In genomic region chr3:50155891-50156290, GRCh38 we compare ENCODE assay signal across 9 cellular contexts. TPM values are rescaled to one million over a fixed set of nuclear protein-coding genes. Genes with fewer than 3 reads are reported as not detected.
A peak's percentile ranks its signal among the peaks of the same experiment; 100 is the strongest.
DNase-seq lines count a peak whose midpoint lies in the region; ATAC-seq and TF ChIP-seq lines count a peak whose summit lies in the region.
"Had no signal": no experiment of that assay in that cellular context is flagged by ENCODE, and none has a peak within 500 bp of the region (broad histone marks: within the 10 kb centered on the region; RNA-seq: fewer than 3 reads in every experiment).

No MANE protein-coding gene starts in this region.

- H3K27ac ChIP-seq in endodermal cell (ENCODE audit: low read depth, low read length) (no peak overlapping the region), neural progenitor cell (no peak overlapping the region)

- H3K27ac Mint-ChIP-seq in endodermal cell (peak overlapping the region; percentile 89), neural progenitor cell (peak overlapping the region; percentile 74)

- H3K36me3 Mint-ChIP-seq in endodermal cell (ENCODE audit: low read depth) = no peaks in the 10 kb centered on the region
- H3K36me3 Mint-ChIP-seq in neural progenitor cell = no peaks in the 10 kb centered on the region

- peaks cover 6% of the 10 kb centered on the region for H3F3A ChIP-seq in neural progenitor cell (ENCODE audit: low read depth)

- peak overlapping the region; percentile 78 for H3K9ac ChIP-seq in NT2/D1 (ENCODE audit: insufficient read length, low read depth)
- H3K9ac ChIP-seq in endodermal cell (ENCODE audit: extremely low read depth, low read length, poor library complexity, severe bottlenecking) = peak overlapping the region; percentile 23
- H3K9ac ChIP-seq in neural progenitor cell = no peak overlapping the region

- ATAC-seq in GM21528 (IDR thresholded peaks at IDR 0.05; ENCODE audit: low FRiP score, unreplicated experiment) = no peak

- H3K4me2 ChIP-seq in neural progenitor cell = peak overlapping the region; percentile 94

- H3K4me3 ChIP-seq in BE2C (ENCODE audit: low read depth, low read length) = peak overlapping the region; percentile 50
- H3K4me3 ChIP-seq in NT2/D1 (ENCODE audit: insufficient read length, low read depth) = peak overlapping the region; percentile 83
- peak overlapping the region; percentile 85 for H3K4me3 ChIP-seq in endodermal cell (ENCODE audit: low read length)
- H3K4me3 ChIP-seq in neural progenitor cell = peak overlapping the region; percentile 94

- peaks cover 35% of the 10 kb centered on the region for H3K79me2 ChIP-seq in neural progenitor cell (ENCODE audit: low read depth)

- TF ChIP-seq CTCF in BE2C (IDR thresholded peaks at IDR 0.05; ENCODE audit: low read depth, low read length) = no peak
- TF ChIP-seq CTCF in endodermal cell (conservative IDR thresholded peaks at IDR 0.05) = no peak
- TF ChIP-seq CTCF in neural progenitor cell (IDR thresholded peaks at IDR 0.05) = no peak

- H3K4me3 Mint-ChIP-seq in endodermal cell = peak overlapping the region; percentile 93
- peak overlapping the region; percentile 97 for H3K4me3 Mint-ChIP-seq in neural progenitor cell

- H3K9me3 Mint-ChIP-seq in endodermal cell (no peaks in the 10 kb centered on the region), neural progenitor cell (peaks cover 7% of the 10 kb centered on the region)

- H2AFZ ChIP-seq in neural progenitor cell (replicated peaks) = no peak overlapping the region

- 11 to 18% methylated on average over 9 to 13 of the region's 13 CpGs for WGBS in endodermal cell (ENCODE audit: insufficient coverage in 1 of 2, insufficient read length in 1 of 2), 2 experiments

- no peaks in the 10 kb centered on the region for H3K36me3 ChIP-seq in BE2C
- peaks cover 12% of the 10 kb centered on the region for H3K36me3 ChIP-seq in NT2/D1 (ENCODE audit: insufficient read depth, insufficient read length, low read length)
- no peaks in the 10 kb centered on the region for H3K36me3 ChIP-seq in endodermal cell (ENCODE audit: control insufficient read depth, insufficient read depth, low read length)
- no peaks in the 10 kb centered on the region for H3K36me3 ChIP-seq in neural progenitor cell

- H3K9me3 ChIP-seq in BE2C (no peaks in the 10 kb centered on the region), NT2/D1 (ENCODE audit: insufficient read depth, low read length) (no peaks in the 10 kb centered on the region), endodermal cell (ENCODE audit: control insufficient read depth, low read length) (no peaks in the 10 kb centered on the region), neural progenitor cell (ENCODE audit: low read depth) (no peaks in the 10 kb centered on the region)

- H3K27me3 Mint-ChIP-seq in endodermal cell (ENCODE audit: insufficient read depth) (peaks cover 15% of the 10 kb centered on the region), neural progenitor cell (ENCODE audit: insufficient read depth, low read depth) (peaks cover 26% of the 10 kb centered on the region)

- H3K27me3 ChIP-seq in BE2C (no peaks in the 10 kb centered on the region), NT2/D1 (ENCODE audit: insufficient read depth, insufficient read length) (peaks cover 25% of the 10 kb centered on the region), endodermal cell (ENCODE audit: control insufficient read depth, insufficient read depth, low read length, poor library complexity, severe bottlenecking) (peaks cover 25% of the 10 kb centered on the region), neural progenitor cell (peaks cover 37% of the 10 kb centered on the region)

- H3K4me1 ChIP-seq in BE2C (peaks cover 9% of the 10 kb centered on the region), NT2/D1 (ENCODE audit: insufficient read depth, insufficient read length) (peaks cover 48% of the 10 kb centered on the region), endodermal cell (ENCODE audit: control insufficient read depth, insufficient read depth, low read length) (peaks cover 13% of the 10 kb centered on the region), neural progenitor cell (peaks cover 47% of the 10 kb centered on the region)

- H4K20me1 ChIP-seq in neural progenitor cell (ENCODE audit: low read depth) = peaks cover 54% of the 10 kb centered on the region

- H3K4me1 Mint-ChIP-seq in endodermal cell (peaks cover 40% of the 10 kb centered on the region), neural progenitor cell (peaks cover 47% of the 10 kb centered on the region)

- DNase-seq in BE2C (no peak), NT2/D1 (ENCODE audit: low read depth, low spot score) (no peak), endodermal cell (peak; percentile 75), neural progenitor cell (ENCODE audit: low spot score) (peak; percentile 72), OCI-M2 (lab: John Stamatoyannopoulos, UW; ENCODE audit: unreplicated experiment) (no peak), hippocampal formation (lab: John Stamatoyannopoulos, UW) (no peak), 8988T (no peak)
- DNase-seq: MM.1S had no signal

RNA-seq across cellular contexts. Expression of gene SEMA3F, which starts 0.8 kb away (rescaled TPM):
- 43.3 TPM for polyA plus RNA-seq in BE2C (2012; ENCODE audit: insufficient read depth, insufficient read length, low read depth)
- total RNA-seq in endodermal cell (10 to 100 TPM; 44.8 to 63.2 TPM), neural progenitor cell (ENCODE audit: low replicate concordance) (14.5 and 42.5 TPM in 2 replicates)
- 32.1 TPM for polyA plus RNA-seq in endodermal cell (2013, experiment 1 of 2)
- 33.4 TPM for polyA plus RNA-seq in endodermal cell (2013, experiment 2 of 2)

RNA-seq across cellular contexts. Expression of gene GNAT1, which starts 35.5 kb away (rescaled TPM):
- not detected for polyA plus RNA-seq in BE2C (2012; ENCODE audit: insufficient read depth, insufficient read length, low read depth)
- total RNA-seq in endodermal cell (1 to 10 TPM in 1 of 2 donors, under 1 TPM in 1; 0.42 to 1.2 TPM), neural progenitor cell (ENCODE audit: low replicate concordance) (0.03 TPM in 1 of 2 replicates, not detected in the other)
- 0.11 TPM for polyA plus RNA-seq in endodermal cell (2013, experiment 1 of 2)
- polyA plus RNA-seq in endodermal cell (2013, experiment 2 of 2) = 0.12 TPM

RNA-seq across cellular contexts. Expression of gene SLC38A3, which starts 49.2 kb away (rescaled TPM):
- 0.43 TPM for polyA plus RNA-seq in BE2C (2012; ENCODE audit: insufficient read depth, insufficient read length, low read depth)
- total RNA-seq in endodermal cell = 1 to 10 TPM; 1.5 to 1.9 TPM
- 4.4 TPM for polyA plus RNA-seq in endodermal cell (2013, experiment 1 of 2)
- polyA plus RNA-seq in endodermal cell (2013, experiment 2 of 2) = 4.3 TPM
- 0.17 and 0.77 TPM in 2 replicates for total RNA-seq in neural progenitor cell (ENCODE audit: low replicate concordance)

Comparison
In these comparisons a context has a peak if more than half of its experiments do, and no peak if none do; other contexts are left out.
1. DNase-seq: peak in endodermal cell (single experiment) and neural progenitor cell (single experiment); none in BE2C (single experiment), NT2/D1 (single experiment), OCI-M2 (single experiment), hippocampal formation (0 of 2) and 8988T (single experiment).
2. Peak in every context shown above with its lines, with median percentiles within 50 percentile points of each other: H3K4me3 ChIP-seq.